Comparison of ENCODE assay signal across 25 cellular contexts in the genomic region with DNA sequence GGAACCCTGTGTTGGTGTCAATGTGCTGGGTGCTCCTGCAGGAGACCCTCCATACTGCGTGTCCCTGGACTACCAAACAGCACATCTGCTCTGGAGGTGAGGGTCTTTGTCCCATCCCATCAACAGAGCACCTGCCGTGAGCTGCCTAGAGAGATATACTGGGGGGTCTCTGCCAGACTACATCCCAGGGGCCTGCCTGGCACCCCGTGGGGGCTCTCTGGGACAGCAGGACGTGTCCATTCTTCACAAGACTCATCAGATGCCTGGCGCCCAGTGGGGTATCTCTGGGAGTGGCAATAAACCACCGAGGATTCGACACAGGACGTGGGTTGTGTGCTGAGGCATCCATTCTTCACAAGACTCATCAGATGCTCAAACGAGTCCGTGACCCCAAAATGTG. TPM values are rescaled to one million over a fixed set of nuclear protein-coding genes. Genes with fewer than 3 reads are reported as not detected.
"Had no signal": no experiment of that assay in that cellular context is flagged by ENCODE, and none has a peak within 500 bp of the region (broad histone marks: within the 10 kb centered on the region; RNA-seq: fewer than 3 reads in every experiment).

No MANE protein-coding gene starts in this region.

- H3K4me2 ChIP-seq: neural progenitor cell had no signal

- ATAC-seq: gastroesophageal sphincter; naive thymus-derived CD8-positive, alpha-beta T cell; psoas muscle; stimulated activated effector memory CD8-positive, alpha-beta T cell treated with anti-CD3 and anti-CD28 coated beads, Interleukin-12 subunit alpha, Interleukin-12 subunit beta, amount 100 ng/mL, for 72 hours; stimulated activated naive CD8-positive, alpha-beta T cell treated with anti-CD3 and anti-CD28 coated beads, Interleukin-15, Interleukin-2, amounts not matched to agents 100 U/mL and 50 U/mL, for 24 hours had no signal

- H3K9me3 ChIP-seq: colonic mucosa, esophagus squamous epithelium, gastroesophageal sphincter, left ventricle myocardium inferior, psoas muscle, suprapubic skin, thyroid gland, upper lobe of left lung, vagina had no signal

- H3K36me3 Mint-ChIP-seq: naive thymus-derived CD8-positive, alpha-beta T cell; neural progenitor cell; stimulated activated effector memory CD8-positive, alpha-beta T cell treated with anti-CD3 and anti-CD28 coated beads, Interleukin-12 subunit alpha, Interleukin-12 subunit beta, amount 100 ng/mL, for 72 hours had no signal

- H2AFZ ChIP-seq: neural progenitor cell, parathyroid adenoma had no signal

- H3K27me3 ChIP-seq: colonic mucosa, neural progenitor cell, thyroid gland, upper lobe of left lung, vagina had no signal

- H3K4me1 ChIP-seq: colonic mucosa, left ventricle myocardium inferior, parathyroid adenoma, psoas muscle, vagina had no signal

- H3K27ac Mint-ChIP-seq: naive thymus-derived CD8-positive, alpha-beta T cell; neural progenitor cell; stimulated activated effector memory CD8-positive, alpha-beta T cell treated with anti-CD3 and anti-CD28 coated beads, Interleukin-12 subunit alpha, Interleukin-12 subunit beta, amount 100 ng/mL, for 72 hours had no signal

- H3K4me1 Mint-ChIP-seq: naive thymus-derived CD8-positive, alpha-beta T cell; stimulated activated effector memory CD8-positive, alpha-beta T cell treated with anti-CD3 and anti-CD28 coated beads, Interleukin-12 subunit alpha, Interleukin-12 subunit beta, amount 100 ng/mL, for 72 hours had no signal

- H3K4me3 ChIP-seq: colonic mucosa, esophagus squamous epithelium, gastroesophageal sphincter, left ventricle myocardium inferior, lung, neural progenitor cell, psoas muscle, suprapubic skin, thyroid gland, upper lobe of left lung, vagina had no signal

- H3K9me3 Mint-ChIP-seq: stimulated activated effector memory CD8-positive, alpha-beta T cell treated with anti-CD3 and anti-CD28 coated beads, Interleukin-12 subunit alpha, Interleukin-12 subunit beta, amount 100 ng/mL, for 72 hours had no signal

- H3K4me3 Mint-ChIP-seq: naive thymus-derived CD8-positive, alpha-beta T cell; neural progenitor cell; stimulated activated effector memory CD8-positive, alpha-beta T cell treated with anti-CD3 and anti-CD28 coated beads, Interleukin-12 subunit alpha, Interleukin-12 subunit beta, amount 100 ng/mL, for 72 hours had no signal

- DNase-seq: cerebellar nuclear complex; colonic mucosa; dermis blood vessel endothelial cell; esophagus squamous epithelium; foreskin fibroblast; glutamatergic neuron; left ventricle myocardium inferior; mesendoderm; occipital lobe; retina; small intestine; stimulated activated CD4-positive, alpha-beta T cell treated with anti-CD3 and anti-CD28 coated beads, Interleukin-2, amount 100 ng/mL, for 48 hours; stimulated activated CD8-positive, alpha-beta memory T cell treated with anti-CD3 and anti-CD28 coated beads, Interleukin-4, amount 100 ng/mL, for 48 hours; stimulated activated naive CD8-positive, alpha-beta T cell treated with anti-CD3 and anti-CD28 coated beads, Interleukin-15, Interleukin-2, amounts not matched to agents 100 U/mL and 50 U/mL, for 24 hours; thyroid gland; upper lobe of left lung had no signal

- H3K36me3 ChIP-seq: colonic mucosa, esophagus squamous epithelium, gastroesophageal sphincter, left ventricle myocardium inferior, neural progenitor cell, suprapubic skin, thyroid gland, upper lobe of left lung, vagina had no signal

- H3K27ac ChIP-seq: colonic mucosa, esophagus squamous epithelium, gastroesophageal sphincter, left ventricle myocardium inferior, neural progenitor cell, parathyroid adenoma, psoas muscle, suprapubic skin, upper lobe of left lung, vagina had no signal

- H3K79me2 ChIP-seq: parathyroid adenoma had no signal

RNA-seq across cellular contexts. Expression of a gene that starts 42.7 kb away (rescaled TPM):
- total RNA-seq: naive thymus-derived CD8-positive, alpha-beta T cell had no signal
